Comparison of ENCODE assay signal across 1 cellular context in the genomic region with DNA sequence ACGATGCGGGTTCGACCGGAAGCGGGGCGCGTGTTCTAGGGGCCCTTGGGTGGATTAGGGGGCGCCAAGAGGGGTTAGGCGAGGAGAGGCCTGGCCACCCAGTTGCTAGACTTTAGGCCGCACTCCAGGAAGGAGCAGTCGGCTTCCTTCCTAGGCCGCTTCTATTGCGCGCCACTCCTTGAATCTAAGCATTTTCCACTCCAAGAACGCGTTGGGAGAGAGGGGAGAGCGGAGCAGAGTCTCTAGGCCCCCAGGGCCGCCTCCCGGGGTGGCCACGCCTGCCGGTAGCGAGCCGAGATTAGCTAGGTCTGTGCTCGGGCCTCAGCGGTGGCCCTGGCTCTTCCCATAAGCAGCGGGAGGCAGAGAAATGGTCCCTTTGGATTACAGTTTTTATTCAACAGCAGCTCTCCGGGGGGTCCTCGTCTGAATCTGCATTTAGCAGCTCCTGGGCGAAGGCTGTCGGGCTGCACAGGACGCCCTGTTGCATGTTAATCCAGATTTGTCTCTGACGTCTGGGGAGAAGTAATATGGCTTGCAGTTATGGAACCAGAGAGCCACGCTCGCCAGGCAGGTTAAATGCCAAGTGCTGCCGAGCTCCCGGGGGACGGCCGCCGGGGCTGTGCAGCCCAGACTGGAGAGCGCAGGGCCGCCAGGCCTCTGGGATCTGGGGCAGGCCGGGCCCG.
A peak's percentile ranks its signal among the peaks of the same experiment; 100 is the strongest.
TF ChIP-seq lines count a peak whose summit lies in the region.

No MANE protein-coding gene starts in this region.

TF ChIP-seq in WTC11, 78 proteins besides CTCF, POLR2A, EP300 and RAD21 (continued from another document):
- TF ChIP-seq PRDM15 (CRISPR knock-in tag; IDR thresholded peaks at IDR 0.05) (no peak), JUN (CRISPR knock-in tag; IDR thresholded peaks at IDR 0.05) (no peak), NFYB (CRISPR knock-in tag; conservative IDR thresholded peaks at IDR 0.05; ENCODE audit: low read depth) (no peak), ZNF671 (CRISPR knock-in tag; IDR thresholded peaks at IDR 0.05) (no peak), AR (CRISPR knock-in tag; IDR thresholded peaks at IDR 0.05) (no peak), PRRX2 (CRISPR knock-in tag; IDR thresholded peaks at IDR 0.05) (no peak), FOXJ3 (CRISPR knock-in tag; IDR thresholded peaks at IDR 0.05; ENCODE audit: borderline replicate concordance) (no peak), NR3C1 (CRISPR knock-in tag; conservative IDR thresholded peaks at IDR 0.05; ENCODE audit: low read depth) (no peak), MAX (CRISPR knock-in tag; IDR thresholded peaks at IDR 0.05) (peak; percentile 45; the same call in 1 of the 2 replicates)
